ENCODE assay signal across 8 cellular contexts in genomic region chr13:113216165-113217056, GRCh38. TPM values are rescaled to one million over a fixed set of nuclear protein-coding genes. Genes with fewer than 3 reads are reported as not detected.
A peak's percentile ranks its signal among the peaks of the same experiment; 100 is the strongest.
DNase-seq lines count a peak whose midpoint lies in the region; ATAC-seq and TF ChIP-seq lines count a peak whose summit lies in the region.

No MANE protein-coding gene starts in this region.

- no peaks in the 10 kb centered on the region for H3K9me3 Mint-ChIP-seq in activated T-cell treated with anti-CD3 and anti-CD28 coated beads, Interleukin-2, amount 50 U/mL, for 72 hours

- no peak for DNase-seq in activated T-cell treated with anti-CD3 and anti-CD28 coated beads, Interleukin-2, amount 50 U/mL, for 72 hours
- DNase-seq in activated T-cell treated with anti-CD3 and anti-CD28 coated beads for 4 hours (no peak), Panc1 (ENCODE audit: low read depth, low spot score) (no peak), foreskin fibroblast (peak; percentile 81 to 86), superior temporal gyrus (ENCODE audit: extremely low spot score) (no peak), SKM-1 treated with dmso at 0.1 percent for 144 hours (lab: John Stamatoyannopoulos, UW; ENCODE audit: unreplicated experiment) (no peak)

- H3K27ac Mint-ChIP-seq in activated T-cell treated with anti-CD3 and anti-CD28 coated beads, Interleukin-2, amount 50 U/mL, for 72 hours, result peak overlapping the region; percentile 64

- peak in 1 of 2 donors; percentile 37 for ATAC-seq in activated T-cell treated with anti-CD3 and anti-CD28 coated beads, Interleukin-2, amount 50 U/mL, for 72 hours (replicated peaks in 1 of 2)
- peak; percentile 84 for ATAC-seq in Panc1
- ATAC-seq in GM19455 (IDR thresholded peaks at IDR 0.05; ENCODE audit: unreplicated experiment), result no peak

- H3K27ac ChIP-seq in Panc1 (ENCODE audit: low read length) (peak overlapping the region; percentile 29; the same call in 1 of the 2 replicates), rectal smooth muscle tissue (ENCODE audit: low read depth, low read length) (peak overlapping the region; percentile 49)

- no peaks in the 10 kb centered on the region for H3K9me3 ChIP-seq in Panc1 (ENCODE audit: control insufficient read depth, insufficient read depth, low read depth, low read length)

- TF ChIP-seq CTCF in Panc1 (IDR thresholded peaks at IDR 0.05) (no peak), foreskin fibroblast (IDR thresholded peaks at IDR 0.05; ENCODE audit: low read depth, low read length) (no peak)

- H3K27me3 ChIP-seq in Panc1 (ENCODE audit: control insufficient read depth, insufficient read depth, low read length) (no peaks in the 10 kb centered on the region), rectal smooth muscle tissue (ENCODE audit: control insufficient read depth, insufficient read depth, low read length) (no peaks in the 10 kb centered on the region)

- H3K4me1 ChIP-seq in Panc1 (ENCODE audit: control insufficient read depth, insufficient read depth, low read length) (peaks cover 16% of the 10 kb centered on the region), rectal smooth muscle tissue (ENCODE audit: control insufficient read depth, insufficient read depth, low read length) (peaks cover 9% of the 10 kb centered on the region)

- H3K36me3 ChIP-seq in Panc1 (ENCODE audit: control insufficient read depth, insufficient read depth, low read length) (no peaks in the 10 kb centered on the region; the same call in 1 of the 2 replicates), rectal smooth muscle tissue (ENCODE audit: control insufficient read depth, insufficient read depth, low read length) (peaks cover 6% of the 10 kb centered on the region)

- CTCF ChIA-PET in Panc1 (lab: Charles Lee), result no interaction called here

- H3K4me3 ChIP-seq in Panc1 (ENCODE audit: low read depth in 2 of 2, low read length in 2 of 2) (no peak overlapping the region), foreskin fibroblast (ENCODE audit: low read depth in 1 of 2, low read length in 2 of 2) (peak overlapping the region in 1 of 2 donors; percentile 14), rectal smooth muscle tissue (ENCODE audit: low read length) (no peak overlapping the region)

- H3K9ac ChIP-seq in rectal smooth muscle tissue (ENCODE audit: low read length), result no peak overlapping the region

- H3K27me3 Mint-ChIP-seq in activated T-cell treated with anti-CD3 and anti-CD28 coated beads, Interleukin-2, amount 50 U/mL, for 72 hours (ENCODE audit: low read depth), result no peaks in the 10 kb centered on the region

- in situ Hi-C loops in Panc1 (cut with HindIII; ENCODE audit: low pct_unique_long_range_greater_than_20kb, low sequenced_read_pairs), result no loop called here

- H3K36me3 Mint-ChIP-seq in activated T-cell treated with anti-CD3 and anti-CD28 coated beads, Interleukin-2, amount 50 U/mL, for 72 hours (ENCODE audit: insufficient read depth in 2 of 2), result peaks cover 3 to 14% of the 10 kb centered on the region in 2 donors

- H3K4me1 Mint-ChIP-seq in activated T-cell treated with anti-CD3 and anti-CD28 coated beads, Interleukin-2, amount 50 U/mL, for 72 hours (ENCODE audit: low read depth), result peaks cover 14% of the 10 kb centered on the region

- POLR2A ChIA-PET in Panc1 (lab: Charles Lee), result no interaction called here

- H3K4me3 Mint-ChIP-seq in activated T-cell treated with anti-CD3 and anti-CD28 coated beads, Interleukin-2, amount 50 U/mL, for 72 hours, result no peak overlapping the region

- intact Hi-C loops in Panc1 (cut with micrococcal nuclease; ENCODE audit: unreplicated experiment), result no loop called here

- no TSS peak for BruUV-seq in Panc1 (replicated peaks; lab: Mats Ljungman, UMichigan)

RNA-seq across cellular contexts. Expression of gene CUL4A, which starts 7.0 kb away (rescaled TPM):
- 10 to 100 TPM; 71.4 to 82.1 TPM for total RNA-seq in activated T-cell treated with anti-CD3 and anti-CD28 coated beads, Interleukin-2, amount 50 U/mL, for 72 hours
- 80.8 TPM for total RNA-seq in Panc1 (2021; ENCODE audit: unreplicated experiment)
- polyA plus RNA-seq in Panc1 (2012; ENCODE audit: insufficient read length), result 52.9 TPM

RNA-seq across cellular contexts. Expression of gene PCID2, which starts 7.9 kb away (rescaled TPM):
- total RNA-seq in activated T-cell treated with anti-CD3 and anti-CD28 coated beads, Interleukin-2, amount 50 U/mL, for 72 hours, result 10 to 100 TPM; 76.8 to 83.1 TPM
- 39.7 TPM for total RNA-seq in Panc1 (2021; ENCODE audit: unreplicated experiment)
- polyA plus RNA-seq in Panc1 (2012; ENCODE audit: insufficient read length), result 24.5 TPM

RNA-seq across cellular contexts. Expression of gene PROZ, which starts 58.0 kb away (rescaled TPM):
- total RNA-seq in activated T-cell treated with anti-CD3 and anti-CD28 coated beads, Interleukin-2, amount 50 U/mL, for 72 hours, result not detected
- total RNA-seq in Panc1 (2021; ENCODE audit: unreplicated experiment), result not detected
- 0.29 TPM for polyA plus RNA-seq in Panc1 (2012; ENCODE audit: insufficient read length)

Comparison
In these comparisons a context has a peak if more than half of its experiments do, and no peak if none do; other contexts are left out.
1. DNase-seq: peak in foreskin fibroblast (2 of 2); none in activated T-cell treated with anti-CD3 and anti-CD28 coated beads, Interleukin-2, amount 50 U/mL, for 72 hours (0 of 2), activated T-cell treated with anti-CD3 and anti-CD28 coated beads for 4 hours (single experiment), Panc1 (single experiment), superior temporal gyrus (single experiment) and SKM-1 treated with dmso at 0.1 percent for 144 hours (single experiment).